ENCODE assay signal across 8 cellular contexts in the genomic region with DNA sequence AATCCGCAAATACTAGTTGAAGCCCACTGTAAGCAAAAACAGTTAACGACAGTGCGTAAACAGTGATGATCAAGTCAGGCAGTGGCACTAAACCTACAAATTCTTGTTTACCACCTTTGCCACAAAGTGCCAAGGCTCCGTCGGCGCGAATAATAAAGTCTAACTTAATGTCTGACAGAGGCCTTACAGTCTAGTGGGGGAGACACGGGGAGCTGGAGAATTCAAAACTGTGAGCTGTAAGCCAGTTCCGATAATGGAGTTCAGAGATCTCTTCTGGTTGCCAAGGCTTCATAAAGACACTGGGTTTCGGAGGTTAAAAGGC. TPM values are rescaled to one million over a fixed set of nuclear protein-coding genes. Genes with fewer than 3 reads are reported as not detected.
DNase-seq lines count a peak whose midpoint lies in the region; TF ChIP-seq lines count a peak whose summit lies in the region.

No MANE protein-coding gene starts in this region.

- H3K36me3 Mint-ChIP-seq in nephron progenitor cell (ENCODE audit: low read depth), result peaks cover 8% of the 10 kb centered on the region

- no peaks in the 10 kb centered on the region for H3K9me3 ChIP-seq in colonic mucosa

- H3K4me1 Mint-ChIP-seq in nephron progenitor cell, result peaks cover 40% of the 10 kb centered on the region

- peaks cover 52% of the 10 kb centered on the region for H3K4me1 ChIP-seq in KMS-11 (ENCODE audit: low read depth, poor library complexity, severe bottlenecking)
- peaks cover 5% of the 10 kb centered on the region for H3K4me1 ChIP-seq in colonic mucosa

- no peaks in the 10 kb centered on the region for H3K27me3 Mint-ChIP-seq in nephron progenitor cell (ENCODE audit: low read depth, poor library complexity)

- H3K4me3 Mint-ChIP-seq in nephron progenitor cell, result peak overlapping the region; percentile 98

- intact Hi-C loops in colonic mucosa (cut with DNase I), result no loop called here

- H4K20me1 ChIP-seq in KMS-11 (ENCODE audit: insufficient read depth), result no peaks in the 10 kb centered on the region

- H3K27ac Mint-ChIP-seq in nephron progenitor cell, result peak overlapping the region; percentile 87

- H3K4me3 ChIP-seq in AG09309 (ENCODE audit: control insufficient read depth, low read depth, low read length) (peak overlapping the region; percentile 57; the same call in 1 of the 2 replicates), KMS-11 (IDR thresholded peaks at IDR 0.05; ENCODE audit: insufficient read depth, low read depth, low read length) (peak overlapping the region; percentile 92), colonic mucosa (peak overlapping the region; percentile 99)

- no peaks in the 10 kb centered on the region for H3K9me3 Mint-ChIP-seq in nephron progenitor cell

- H3K27ac ChIP-seq in KMS-11, result no peak overlapping the region
- H3K27ac ChIP-seq in colonic mucosa, result no peak overlapping the region

- H3K27me3 ChIP-seq in KMS-11 (ENCODE audit: insufficient read depth, low read depth) (no peaks in the 10 kb centered on the region), colonic mucosa (no peaks in the 10 kb centered on the region)

- TF ChIP-seq CTCF in AG09309 (IDR thresholded peaks at IDR 0.05; ENCODE audit: control insufficient read depth, insufficient read depth, low read depth, low read length, missing control alignments) (no peak), KMS-11 (conservative IDR thresholded peaks at IDR 0.05; ENCODE audit: low read depth, low read length) (peak; percentile 7; the same call in 1 of the 2 replicates), colonic mucosa (IDR thresholded peaks at IDR 0.05) (no peak), nephron progenitor cell (IDR thresholded peaks at IDR 0.05) (no peak)

- H3K36me3 ChIP-seq in KMS-11 (ENCODE audit: insufficient read depth), result no peaks in the 10 kb centered on the region
- no peaks in the 10 kb centered on the region for H3K36me3 ChIP-seq in colonic mucosa

- H3K79me2 ChIP-seq in KMS-11 (ENCODE audit: insufficient read depth, low read depth), result no peaks in the 10 kb centered on the region

- no peak overlapping the region; the same call in 1 of the 2 replicates for H3K9ac ChIP-seq in KMS-11
- H3K9ac ChIP-seq in colonic mucosa (ENCODE audit: low read depth in 2 of 2, low read length in 2 of 2), result peak overlapping the region in 1 of 2 donors; percentile 84

- H2AFZ ChIP-seq in KMS-11 (ENCODE audit: low read depth), result peak overlapping the region; percentile 83

- DNase-seq in AG09309 (ENCODE audit: low read depth), result no peak
- DNase-seq in colonic mucosa, result no peak
- DNase-seq in nephron progenitor cell, result no peak
- DNase-seq in HK-2 (ENCODE audit: unreplicated experiment), result no peak
- no peak for DNase-seq in DMS114 treated with DMSO at 0.1 percent for 48 hours (lab: John Stamatoyannopoulos, UW; ENCODE audit: unreplicated experiment)
- no peak for DNase-seq in NOMO-1 treated with DMSO at 0.1 percent for 48 hours (lab: John Stamatoyannopoulos, UW; ENCODE audit: unreplicated experiment)
- no peak for DNase-seq in GF-D8 (lab: John Stamatoyannopoulos, UW)

- H3K4me2 ChIP-seq in KMS-11, result peak overlapping the region; percentile 26; the same call in 1 of the 2 replicates

RNA-seq across cellular contexts. Expression of a gene that starts 0.3 kb away (rescaled TPM):
- 10 to 100 TPM; 21.3 to 28.8 TPM for total RNA-seq in colonic mucosa
